ENCODE assay signal across 29 cellular contexts in the genomic region with DNA sequence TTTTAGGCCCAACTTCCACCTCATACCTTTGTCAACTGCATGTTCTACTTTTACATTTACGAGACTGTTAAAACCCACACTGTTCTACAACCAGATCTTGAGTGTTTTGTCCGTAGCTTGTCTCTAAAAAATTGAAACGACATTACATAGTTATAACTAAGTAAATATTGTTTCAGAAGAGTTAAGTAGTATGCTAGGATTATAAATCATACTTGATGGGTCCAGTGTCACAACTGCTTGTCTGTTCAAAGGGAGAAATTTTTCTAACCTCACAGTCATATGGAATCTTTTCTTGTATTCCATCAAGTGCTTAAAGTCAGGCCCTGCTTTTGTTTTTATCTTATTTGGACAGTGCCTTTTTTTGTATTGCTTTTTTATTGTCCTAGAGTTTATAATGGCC. TPM values are rescaled to one million over a fixed set of nuclear protein-coding genes. Genes with fewer than 3 reads are reported as not detected.
DNase-seq lines count a peak whose midpoint lies in the region; ATAC-seq and TF ChIP-seq lines count a peak whose summit lies in the region.
"Had no signal": no experiment of that assay in that cellular context is flagged by ENCODE, and none has a peak within 500 bp of the region (broad histone marks: within the 10 kb centered on the region; RNA-seq: fewer than 3 reads in every experiment).

No MANE protein-coding gene starts in this region.

- peak overlapping the region; percentile 48 for H3K4me3 Mint-ChIP-seq in T-helper 2 cell treated with Interferon-gamma antibody and Interleukin-4, amounts not matched to agents 5 μg/mL and 100 μg/mL, for 36 hours
- H3K4me3 Mint-ChIP-seq in activated naive CD8-positive, alpha-beta T cell treated with anti-CD3 and anti-CD28 coated beads, Interleukin-2, amount 10 ng/mL, durations not matched to agents 7 days and 5 days, result peak overlapping the region; percentile 19
- peak overlapping the region; percentile 56 for H3K4me3 Mint-ChIP-seq in type B pancreatic cell
- H3K4me3 Mint-ChIP-seq: activated T-cell treated with anti-CD3 and anti-CD28 coated beads, Interleukin-2, amount 50 U/mL, for 4 hours; mesothelial cell of epicardium had no signal

- no peaks in the 10 kb centered on the region for H3K9me2 ChIP-seq in Loucy (replicated peaks; ENCODE audit: low read depth, low read length)

- no peaks in the 10 kb centered on the region for H3K9me3 ChIP-seq in Loucy (ENCODE audit: insufficient read depth, low read depth, low read length)
- H3K9me3 ChIP-seq: A549, ovary, vagina had no signal

- H3K9ac ChIP-seq in Loucy (ENCODE audit: low read depth, low read length, poor library complexity, severe bottlenecking), result peak overlapping the region; percentile 57

- H3K4me1 Mint-ChIP-seq in T-helper 2 cell treated with Interferon-gamma antibody and Interleukin-4, amounts not matched to agents 5 μg/mL and 100 μg/mL, for 36 hours (ENCODE audit: low read depth), result peaks cover 47% of the 10 kb centered on the region
- H3K4me1 Mint-ChIP-seq in activated naive CD8-positive, alpha-beta T cell treated with anti-CD3 and anti-CD28 coated beads, Interleukin-2, amount 10 ng/mL, durations not matched to agents 7 days and 5 days, result peaks cover 50% of the 10 kb centered on the region
- peaks cover 25% of the 10 kb centered on the region for H3K4me1 Mint-ChIP-seq in type B pancreatic cell (ENCODE audit: unreplicated experiment)

- no peak overlapping the region for H2AFZ ChIP-seq in Loucy (ENCODE audit: low read length)

- peaks cover 8% of the 10 kb centered on the region; the same call in 1 of the 2 replicates for H3K36me3 ChIP-seq in Loucy (ENCODE audit: insufficient read depth, low read length)
- H3K36me3 ChIP-seq: ovary, vagina had no signal

- DNase-seq in T-helper 2 cell treated with Interferon-gamma antibody and Interleukin-4, amounts not matched to agents 5 μg/mL and 100 μg/mL, for 36 hours (ENCODE audit: low spot score), result no peak
- no peak for DNase-seq in T-helper 2 cell
- DNase-seq in activated naive CD8-positive, alpha-beta T cell treated with anti-CD3 and anti-CD28 coated beads, Interleukin-2, amount 10 ng/mL, durations not matched to agents 7 days and 5 days, result no peak
- no peak for DNase-seq in type B pancreatic cell (ENCODE audit: extremely low spot score, unreplicated experiment)
- DNase-seq in NOMO-1 treated with DMSO at 0.1 percent for 48 hours (lab: John Stamatoyannopoulos, UW; ENCODE audit: unreplicated experiment), result no peak
- DNase-seq in SK-N-DZ (ENCODE audit: low spot score), result no peak
- DNase-seq: activated CD4-positive, alpha-beta T cell treated with anti-CD3 and anti-CD28 coated beads for 4 hours; activated gamma-delta T cell treated with Interleukin-2 at 50 U/mL for 16 hours; activated T-cell treated with anti-CD3 and anti-CD28 coated beads, Interleukin-2, amount 50 U/mL, for 4 hours; amniotic stem cell; COR-L47; DMS79 treated with DMSO at 0.1 percent for 48 hours; glutamatergic neuron; HCEC 1CT; kidney; naive B cell; NCI-H1092 treated with DMSO at 0.1 percent for 48 hours; NCI-H1930; ovary; RPMI8226; stimulated activated CD4-positive, alpha-beta T cell treated with anti-CD3 and anti-CD28 coated beads, Interleukin-1b, Interleukin-23, amount 100 ng/mL, for 48 hours; stimulated activated CD8-positive, alpha-beta memory T cell treated with anti-CD3 and anti-CD28 coated beads, Interleukin-4, amount 100 ng/mL, for 48 hours; stimulated activated naive CD8-positive, alpha-beta T cell treated with anti-CD3 and anti-CD28 coated beads, Interleukin-15, amount 100 ng/mL, for 72 hours had no signal

- H3K27me3 ChIP-seq in Loucy (ENCODE audit: insufficient read depth, low read length, poor library complexity, severe bottlenecking), result no peaks in the 10 kb centered on the region
- H3K27me3 ChIP-seq: ovary, vagina had no signal

- peak overlapping the region; percentile 76 for H3K4me3 ChIP-seq in Loucy (ENCODE audit: low read length, poor library complexity, severe bottlenecking)
- H3K4me3 ChIP-seq: A549, ovary, smooth muscle cell, vagina had no signal

- TF ChIP-seq CTCF in Loucy (conservative IDR thresholded peaks at IDR 0.05; ENCODE audit: low read length) (no peak), type B pancreatic cell (conservative IDR thresholded peaks at IDR 0.05) (no peak)

- H3F3A ChIP-seq in Loucy (ENCODE audit: low read depth), result no peaks in the 10 kb centered on the region; the same call in 1 of the 2 replicates

- H3K4me1 ChIP-seq in Loucy (ENCODE audit: insufficient read depth, low read length, poor library complexity, severe bottlenecking), result peaks cover 68% of the 10 kb centered on the region

- peaks cover 75% of the 10 kb centered on the region for H4K20me1 ChIP-seq in Loucy (ENCODE audit: insufficient read depth, low read length, poor library complexity, severe bottlenecking)

- H3K9me3 Mint-ChIP-seq in T-helper 2 cell treated with Interferon-gamma antibody and Interleukin-4, amounts not matched to agents 5 μg/mL and 100 μg/mL, for 36 hours, result no peaks in the 10 kb centered on the region
- H3K9me3 Mint-ChIP-seq in activated naive CD8-positive, alpha-beta T cell treated with anti-CD3 and anti-CD28 coated beads, Interleukin-2, amount 10 ng/mL, durations not matched to agents 7 days and 5 days, result no peaks in the 10 kb centered on the region
- H3K9me3 Mint-ChIP-seq in type B pancreatic cell, result no peaks in the 10 kb centered on the region
- H3K9me3 Mint-ChIP-seq: activated T-cell treated with anti-CD3 and anti-CD28 coated beads, Interleukin-2, amount 50 U/mL, for 4 hours; mesothelial cell of epicardium; naive B cell; stimulated activated naive CD8-positive, alpha-beta T cell treated with anti-CD3 and anti-CD28 coated beads, Interleukin-15, amount 100 ng/mL, for 72 hours had no signal

- peaks cover 87% of the 10 kb centered on the region for H3K79me2 ChIP-seq in Loucy (ENCODE audit: insufficient read depth, low read length)

- peak overlapping the region; percentile 81 for H3K4me2 ChIP-seq in Loucy (ENCODE audit: low read depth, low read length, poor library complexity, severe bottlenecking)
- H3K4me2 ChIP-seq: A549, smooth muscle cell had no signal

- POLR2A ChIA-PET in activated naive CD8-positive, alpha-beta T cell treated with anti-CD3 and anti-CD28 coated beads, Interleukin-2, amount 10 ng/mL, durations not matched to agents 7 days and 5 days (lab: Charles Lee), result no interaction called here

- peaks cover 40% of the 10 kb centered on the region for H3K36me3 Mint-ChIP-seq in T-helper 2 cell treated with Interferon-gamma antibody and Interleukin-4, amounts not matched to agents 5 μg/mL and 100 μg/mL, for 36 hours (ENCODE audit: low read depth)
- peaks cover 29% of the 10 kb centered on the region for H3K36me3 Mint-ChIP-seq in activated naive CD8-positive, alpha-beta T cell treated with anti-CD3 and anti-CD28 coated beads, Interleukin-2, amount 10 ng/mL, durations not matched to agents 7 days and 5 days
- H3K36me3 Mint-ChIP-seq in type B pancreatic cell, result peaks cover 9% of the 10 kb centered on the region
- H3K36me3 Mint-ChIP-seq: naive B cell had no signal

- ATAC-seq in activated naive CD8-positive, alpha-beta T cell treated with anti-CD3 and anti-CD28 coated beads, Interleukin-2, amount 10 ng/mL, durations not matched to agents 7 days and 5 days (ENCODE audit: low read depth), result no peak
- ATAC-seq in esophagus mucosa, result no peak
- ATAC-seq: A549; activated T-cell treated with anti-CD3 and anti-CD28 coated beads, Interleukin-2, amount 50 U/mL, for 4 hours; stimulated activated naive CD8-positive, alpha-beta T cell treated with anti-CD3 and anti-CD28 coated beads, Interleukin-15, amount 100 ng/mL, for 72 hours had no signal

- no peaks in the 10 kb centered on the region for H3K27me3 Mint-ChIP-seq in T-helper 2 cell treated with Interferon-gamma antibody and Interleukin-4, amounts not matched to agents 5 μg/mL and 100 μg/mL, for 36 hours (ENCODE audit: low read depth)
- no peaks in the 10 kb centered on the region for H3K27me3 Mint-ChIP-seq in activated naive CD8-positive, alpha-beta T cell treated with anti-CD3 and anti-CD28 coated beads, Interleukin-2, amount 10 ng/mL, durations not matched to agents 7 days and 5 days
- no peaks in the 10 kb centered on the region for H3K27me3 Mint-ChIP-seq in type B pancreatic cell
- H3K27me3 Mint-ChIP-seq: naive B cell; stimulated activated naive CD8-positive, alpha-beta T cell treated with anti-CD3 and anti-CD28 coated beads, Interleukin-15, amount 100 ng/mL, for 72 hours had no signal

- H3K27ac Mint-ChIP-seq in T-helper 2 cell treated with Interferon-gamma antibody and Interleukin-4, amounts not matched to agents 5 μg/mL and 100 μg/mL, for 36 hours, result no peak overlapping the region
- H3K27ac Mint-ChIP-seq in activated naive CD8-positive, alpha-beta T cell treated with anti-CD3 and anti-CD28 coated beads, Interleukin-2, amount 10 ng/mL, durations not matched to agents 7 days and 5 days, result no peak overlapping the region
- no peak overlapping the region for H3K27ac Mint-ChIP-seq in type B pancreatic cell
- H3K27ac Mint-ChIP-seq: mesothelial cell of epicardium had no signal

RNA-seq across cellular contexts. Expression of gene GMCL1, which starts 4.3 kb away (rescaled TPM):
- 10 to 100 TPM; 26.0 to 30.0 TPM for total RNA-seq in activated naive CD8-positive, alpha-beta T cell treated with anti-CD3 and anti-CD28 coated beads, Interleukin-2, amount 10 ng/mL, durations not matched to agents 7 days and 5 days
- total RNA-seq in type B pancreatic cell (ENCODE audit: low replicate concordance), result 23.0 and 23.1 TPM in 2 replicates
- 9.5 TPM for total RNA-seq in esophagus mucosa
- 8.7 and 11.4 TPM in 2 replicates for polyA plus RNA-seq in SK-N-DZ (2014; cell fraction: cytosol; rRNA removed)
- 7.1 and 8.0 TPM in 2 replicates for polyA plus RNA-seq in SK-N-DZ (2014; cell fraction: nucleus; rRNA removed)
